ENCODE assay signal across 32 cellular contexts in genomic region chr3:65703820-65704219, GRCh38.
"Had no signal": no experiment of that assay in that cellular context is flagged by ENCODE, and none has a peak within 500 bp of the region (broad histone marks: within the 10 kb centered on the region; RNA-seq: fewer than 3 reads in every experiment).

No MANE protein-coding gene starts in this region.

- H2AFZ ChIP-seq: neural progenitor cell, parathyroid adenoma had no signal

- FAIRE-seq: urothelium cell line had no signal

- H3K4me1 ChIP-seq: neural progenitor cell, parathyroid adenoma, psoas muscle, spleen, suprapubic skin, tibial nerve, upper lobe of left lung, vagina had no signal

- H3K4me1 Mint-ChIP-seq: naive thymus-derived CD8-positive, alpha-beta T cell; stimulated activated memory B cell treated with anti-CD40 and anti-IgM and Interleukin-4, amounts not matched to agents 10 μg/mL and 1 μg/mL and 100 μg/mL, for 72 hours; stimulated activated naive CD8-positive, alpha-beta T cell treated with anti-CD3 and anti-CD28 coated beads, Interleukin-15, amount 100 ng/mL, for 72 hours had no signal

- H3K9ac ChIP-seq: neural progenitor cell, parathyroid adenoma had no signal

- H3K4me3 ChIP-seq: neural progenitor cell, ovary, psoas muscle, skin epidermis, smooth muscle cell, spleen, suprapubic skin, thoracic aorta, thyroid gland, tibial nerve, upper lobe of left lung, vagina had no signal

- H3K9me3 ChIP-seq: ovary, psoas muscle, suprapubic skin, thoracic aorta, thyroid gland, tibial nerve, upper lobe of left lung, vagina had no signal

- H3K27me3 Mint-ChIP-seq: natural killer cell treated with Interleukin-12 subunit alpha and Interleukin-12 subunit beta and Interleukin-15 and Interleukin-18, amount 100 ng/mL, for 72 hours; progenitor cell of endocrine pancreas; stimulated activated memory B cell treated with anti-CD40 and anti-IgM and Interleukin-4, amounts not matched to agents 10 μg/mL and 1 μg/mL and 100 μg/mL, for 72 hours; stimulated activated naive CD8-positive, alpha-beta T cell treated with anti-CD3 and anti-CD28 coated beads, Interleukin-15, amount 100 ng/mL, for 72 hours had no signal

- H3K36me3 Mint-ChIP-seq: naive thymus-derived CD8-positive, alpha-beta T cell; natural killer cell treated with Interleukin-12 subunit alpha and Interleukin-12 subunit beta and Interleukin-15 and Interleukin-18, amount 100 ng/mL, for 72 hours; neural progenitor cell; stimulated activated memory B cell treated with anti-CD40 and anti-IgM and Interleukin-4, amounts not matched to agents 10 μg/mL and 1 μg/mL and 100 μg/mL, for 72 hours had no signal

- H3K27ac Mint-ChIP-seq: naive thymus-derived CD8-positive, alpha-beta T cell; natural killer cell treated with Interleukin-12 subunit alpha and Interleukin-12 subunit beta and Interleukin-15 and Interleukin-18, amount 100 ng/mL, for 72 hours; neural progenitor cell; progenitor cell of endocrine pancreas; stimulated activated memory B cell treated with anti-CD40 and anti-IgM and Interleukin-4, amounts not matched to agents 10 μg/mL and 1 μg/mL and 100 μg/mL, for 72 hours; stimulated activated naive CD8-positive, alpha-beta T cell treated with anti-CD3 and anti-CD28 coated beads, Interleukin-15, amount 100 ng/mL, for 72 hours had no signal

- H3K9me3 Mint-ChIP-seq: neural progenitor cell; stimulated activated memory B cell treated with anti-CD40 and anti-IgM and Interleukin-4, amounts not matched to agents 10 μg/mL and 1 μg/mL and 100 μg/mL, for 72 hours; stimulated activated naive CD8-positive, alpha-beta T cell treated with anti-CD3 and anti-CD28 coated beads, Interleukin-15, amount 100 ng/mL, for 72 hours had no signal

- DNase-seq: naive thymus-derived CD8-positive, alpha-beta T cell; occipital lobe; ovary; posterior cingulate gyrus; psoas muscle; right cardiac atrium; spleen; stimulated activated CD4-positive, alpha-beta T cell treated with anti-CD3 and anti-CD28 coated beads, Interleukin-12 subunit alpha, Interleukin-12 subunit beta, amount 100 ng/mL, for 4 hours; stimulated activated CD4-positive, alpha-beta T cell treated with anti-CD3 and anti-CD28 coated beads, Interleukin-1b, Interleukin-23, amount 100 ng/mL, for 48 hours; stimulated activated CD4-positive, alpha-beta T cell treated with anti-CD3 and anti-CD28 coated beads, Interleukin-4, amount 100 ng/mL, for 1 hour; stimulated activated CD4-positive, alpha-beta T cell treated with anti-CD3 and anti-CD28 coated beads, Interleukin-4, amount 100 ng/mL, for 4 hours; stimulated activated CD8-positive, alpha-beta memory T cell treated with anti-CD3 and anti-CD28 coated beads, Interleukin-4, amount 100 ng/mL, for 48 hours; stimulated activated naive CD4-positive, alpha-beta T cell; stimulated activated naive CD8-positive, alpha-beta T cell treated with anti-CD3 and anti-CD28 coated beads, Interleukin-15, amount 100 ng/mL, for 72 hours; stimulated activated naive CD8-positive, alpha-beta T cell treated with anti-CD3 and anti-CD28 coated beads, Interleukin-15, Interleukin-2, amounts not matched to agents 100 U/mL and 50 U/mL, for 24 hours; substantia nigra; thyroid gland; trophoblast cell; upper lobe of left lung had no signal

- H3K27me3 ChIP-seq: neural progenitor cell, ovary, spleen, suprapubic skin, thyroid gland, tibial nerve, upper lobe of left lung, vagina had no signal

- H3K4me2 ChIP-seq: neural progenitor cell, smooth muscle cell had no signal

- H3K27ac ChIP-seq: neural progenitor cell, ovary, parathyroid adenoma, psoas muscle, skin epidermis, spleen, suprapubic skin, thoracic aorta, thyroid gland, tibial nerve, upper lobe of left lung, vagina had no signal

- ATAC-seq: naive thymus-derived CD8-positive, alpha-beta T cell; natural killer cell treated with Interleukin-12 subunit alpha and Interleukin-12 subunit beta and Interleukin-15 and Interleukin-18, amount 100 ng/mL, for 72 hours; psoas muscle; right cardiac atrium; sciatic nerve; stimulated activated memory B cell treated with anti-CD40 and anti-IgM and Interleukin-4, amounts not matched to agents 10 μg/mL and 1 μg/mL and 100 μg/mL, for 72 hours; stimulated activated naive CD8-positive, alpha-beta T cell treated with anti-CD3 and anti-CD28 coated beads, Interleukin-15, amount 100 ng/mL, for 72 hours; stimulated activated naive CD8-positive, alpha-beta T cell treated with anti-CD3 and anti-CD28 coated beads, Interleukin-15, Interleukin-2, amounts not matched to agents 100 U/mL and 50 U/mL, for 24 hours had no signal

- H3K36me3 ChIP-seq: neural progenitor cell, ovary, spleen, suprapubic skin, thoracic aorta, thyroid gland, tibial nerve, upper lobe of left lung, vagina had no signal

- H3K4me3 Mint-ChIP-seq: naive thymus-derived CD8-positive, alpha-beta T cell; natural killer cell treated with Interleukin-12 subunit alpha and Interleukin-12 subunit beta and Interleukin-15 and Interleukin-18, amount 100 ng/mL, for 72 hours; neural progenitor cell; stimulated activated memory B cell treated with anti-CD40 and anti-IgM and Interleukin-4, amounts not matched to agents 10 μg/mL and 1 μg/mL and 100 μg/mL, for 72 hours; stimulated activated naive CD8-positive, alpha-beta T cell treated with anti-CD3 and anti-CD28 coated beads, Interleukin-15, amount 100 ng/mL, for 72 hours had no signal
